ENCODE assay signal across 1 cellular context in the genomic region with DNA sequence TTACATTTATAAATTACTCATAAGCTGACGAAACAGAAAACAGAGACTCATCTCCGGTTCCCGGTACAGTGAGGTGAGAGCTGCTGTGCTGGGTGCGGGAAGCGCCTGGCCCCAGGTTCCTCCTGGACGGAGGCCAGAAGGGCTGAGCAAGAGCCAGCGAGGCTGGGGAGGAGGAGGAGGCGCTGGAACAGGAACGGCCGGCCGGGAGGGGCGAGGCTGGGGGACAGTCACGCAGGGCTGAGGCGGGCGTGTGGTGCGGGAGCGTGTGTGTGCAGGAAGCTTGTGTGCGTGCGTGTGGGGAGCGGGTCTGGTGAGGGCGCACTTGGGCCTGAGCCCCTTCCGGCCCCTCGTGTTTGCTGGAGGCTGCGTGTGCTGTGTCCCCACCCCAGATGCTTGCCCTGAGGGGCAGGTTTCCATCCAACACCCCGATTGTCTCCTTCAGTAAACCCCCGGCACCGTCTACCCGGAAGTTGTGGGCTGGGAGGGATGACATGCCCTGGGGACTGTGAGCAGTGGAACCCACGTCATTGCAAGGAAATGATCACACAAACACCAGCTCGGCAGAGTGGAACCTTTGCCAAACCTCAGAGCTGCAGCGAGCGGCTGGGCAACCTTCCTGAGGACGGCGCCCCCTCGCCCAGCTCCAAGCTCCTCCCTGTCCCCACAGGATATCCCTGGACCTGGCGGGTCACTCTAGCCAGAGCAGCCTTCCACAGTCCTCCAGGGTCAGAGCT.
TF ChIP-seq lines count a peak whose summit lies in the region.

No MANE protein-coding gene starts in this region.

TF ChIP-seq in HCT116, 20 proteins besides CTCF, POLR2A, EP300 and RAD21 (continued from another document):
- TF ChIP-seq, protein P1, sequence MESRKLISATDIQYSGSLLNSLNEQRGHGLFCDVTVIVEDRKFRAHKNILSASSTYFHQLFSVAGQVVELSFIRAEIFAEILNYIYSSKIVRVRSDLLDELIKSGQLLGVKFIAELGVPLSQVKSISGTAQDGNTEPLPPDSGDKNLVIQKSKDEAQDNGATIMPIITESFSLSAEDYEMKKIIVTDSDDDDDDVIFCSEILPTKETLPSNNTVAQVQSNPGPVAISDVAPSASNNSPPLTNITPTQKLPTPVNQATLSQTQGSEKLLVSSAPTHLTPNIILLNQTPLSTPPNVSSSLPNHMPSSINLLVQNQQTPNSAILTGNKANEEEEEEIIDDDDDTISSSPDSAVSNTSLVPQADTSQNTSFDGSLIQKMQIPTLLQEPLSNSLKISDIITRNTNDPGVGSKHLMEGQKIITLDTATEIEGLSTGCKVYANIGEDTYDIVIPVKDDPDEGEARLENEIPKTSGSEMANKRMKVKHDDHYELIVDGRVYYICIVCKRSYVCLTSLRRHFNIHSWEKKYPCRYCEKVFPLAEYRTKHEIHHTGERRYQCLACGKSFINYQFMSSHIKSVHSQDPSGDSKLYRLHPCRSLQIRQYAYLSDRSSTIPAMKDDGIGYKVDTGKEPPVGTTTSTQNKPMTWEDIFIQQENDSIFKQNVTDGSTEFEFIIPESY (IDR thresholded peaks at IDR 0.05; ENCODE audit: extremely low read depth, insufficient replicate concordance, low read length) = no peak
- TF ChIP-seq EGR1 (IDR thresholded peaks at IDR 0.05; ENCODE audit: low read depth) (no peak), FOSL1 (IDR thresholded peaks at IDR 0.05; ENCODE audit: low read depth) (no peak)
